20 cellular contexts compared by ENCODE assay signal in genomic region chr1:94033849-94034248, GRCh38.
DNase-seq lines count a peak whose midpoint lies in the region; ATAC-seq and TF ChIP-seq lines count a peak whose summit lies in the region.
"Had no signal": no experiment of that assay in that cellular context is flagged by ENCODE, and none has a peak within 500 bp of the region (broad histone marks: within the 10 kb centered on the region; RNA-seq: fewer than 3 reads in every experiment).

No MANE protein-coding gene starts in this region.

- peak overlapping the region in 1 of 2 experiments; percentile 69 for H3K18ac ChIP-seq in mesenchymal stem cell (ENCODE audit: low read depth in 1 of 2, low read length in 2 of 2)

- H2BK12ac ChIP-seq in mesenchymal stem cell (ENCODE audit: low read length in 2 of 2) = peak overlapping the region in 1 of 2 experiments; percentile 48

- peaks cover 2% of the 10 kb centered on the region for H3K79me1 ChIP-seq in mesenchymal stem cell (replicated peaks; ENCODE audit: low read length, poor library complexity, severe bottlenecking)

- H3K9me3 ChIP-seq in mesenchymal stem cell (ENCODE audit: control insufficient read depth, low read length) = no peaks in the 10 kb centered on the region
- H3K9me3 ChIP-seq: A549, SJCRH30 had no signal

- H4K91ac ChIP-seq in mesenchymal stem cell (ENCODE audit: low read length) = no peak overlapping the region

- H3K4me1 ChIP-seq in mesenchymal stem cell (ENCODE audit: control insufficient read depth, insufficient read depth, low read depth, low read length) = peaks cover 6% of the 10 kb centered on the region
- H3K4me1 ChIP-seq: A549, SJCRH30 had no signal

- H2BK5ac ChIP-seq in mesenchymal stem cell (ENCODE audit: low read depth, low read length, poor library complexity, severe bottlenecking) = no peak overlapping the region

- no peak overlapping the region for H2AK5ac ChIP-seq in mesenchymal stem cell (ENCODE audit: low read length, severe bottlenecking)

- no peak overlapping the region for H3K23ac ChIP-seq in mesenchymal stem cell (ENCODE audit: low read length in 2 of 2)

- H2BK120ac ChIP-seq in mesenchymal stem cell (ENCODE audit: low read depth, low read length) = no peak overlapping the region

- no peak overlapping the region for H3K4me2 ChIP-seq in mesenchymal stem cell (ENCODE audit: low read length, poor library complexity, severe bottlenecking)
- H3K4me2 ChIP-seq: A549 had no signal

- peak; percentile 13 for DNase-seq in ELF-1 (ENCODE audit: low read depth, low spot score)
- DNase-seq in SK-MEL-5 (ENCODE audit: low read depth, low spot score) = peak; percentile 51
- peak; percentile 31 for DNase-seq in choroid plexus epithelial cell (ENCODE audit: low read depth)
- DNase-seq in mesenchymal stem cell = peak; percentile 56
- no peak for DNase-seq in hypothalamus (lab: John Stamatoyannopoulos, UW)
- no peak for DNase-seq in mesenteric fat pad (ENCODE audit: low spot score)
- no peak for DNase-seq in HuH-7 (ENCODE audit: low spot score)
- DNase-seq: CD4-positive, CD25-positive, alpha-beta regulatory T cell; GF-D8; KBM-7; MM.1S; NCI-H1092; NCI-H1436; NCI-H187 treated with DMSO at 0.1 percent for 48 hours; NCI-H345; NCI-H524; NCI-H774; SJCRH30 had no signal

- peak overlapping the region in 1 of 2 experiments; percentile 63 for H3K4ac ChIP-seq in mesenchymal stem cell (ENCODE audit: low read depth in 1 of 2, low read length in 2 of 2)

- H3K36me3 ChIP-seq in mesenchymal stem cell (ENCODE audit: control insufficient read depth in 1 of 2, insufficient read depth in 2 of 2, low read depth in 1 of 2, low read length in 2 of 2) = no peaks in the 10 kb centered on the region
- H3K36me3 ChIP-seq: SJCRH30 had no signal

- H3K14ac ChIP-seq in mesenchymal stem cell (ENCODE audit: low read length in 2 of 2) = peak overlapping the region in 1 of 2 experiments; percentile 4

- H3K4me3 ChIP-seq in choroid plexus epithelial cell (ENCODE audit: low read depth, low read length) = no peak overlapping the region
- no peak overlapping the region for H3K4me3 ChIP-seq in mesenchymal stem cell (ENCODE audit: insufficient read depth in 1 of 2, low read depth in 1 of 2, low read length in 2 of 2)
- H3K4me3 ChIP-seq: A549, SJCRH30 had no signal

- 69% methylated on average over 3 of the region's 3 CpGs for WGBS in mesenchymal stem cell

- H2BK15ac ChIP-seq in mesenchymal stem cell (ENCODE audit: low read depth, poor library complexity, severe bottlenecking) = no peak overlapping the region

- H3K27ac ChIP-seq in mesenchymal stem cell (ENCODE audit: low read length, poor library complexity, severe bottlenecking) = no peak overlapping the region
- H3K27ac ChIP-seq: A549, SJCRH30 had no signal

- in situ Hi-C loops in SK-MEL-5 (cut with HindIII; ENCODE audit: low pct_unique_long_range_greater_than_20kb, low sequenced_read_pairs) = no loop called here

- no peak overlapping the region for H4K8ac ChIP-seq in mesenchymal stem cell (ENCODE audit: low read length)

- H2AFZ ChIP-seq in mesenchymal stem cell (ENCODE audit: low read depth, low read length) = no peak overlapping the region

- H3K27me3 ChIP-seq in mesenchymal stem cell (ENCODE audit: control insufficient read depth in 1 of 2, insufficient read depth in 1 of 2, low read length in 2 of 2) = peaks cover 0 to 9% of the 10 kb centered on the region in 2 experiments
- H3K27me3 ChIP-seq: SJCRH30 had no signal

- TF ChIP-seq CTCF in choroid plexus epithelial cell (conservative IDR thresholded peaks at IDR 0.05; ENCODE audit: low read depth, low read length) = no peak

- H3K9ac ChIP-seq in mesenchymal stem cell (ENCODE audit: low read length) = no peak overlapping the region

- no peak for ATAC-seq in GM21723 (IDR thresholded peaks at IDR 0.05; ENCODE audit: unreplicated experiment)
- ATAC-seq: A549 had no signal

Comparison
In these comparisons a context has a peak if more than half of its experiments do, and no peak if none do; other contexts are left out.
1. DNase-seq: peak in ELF-1 (single experiment), SK-MEL-5 (single experiment), choroid plexus epithelial cell (single experiment) and mesenchymal stem cell (single experiment); none in hypothalamus (0 of 51), mesenteric fat pad (single experiment) and HuH-7 (single experiment).